In genomic region chr20:43433250-43433854, GRCh38 we compare ENCODE assay signal across 28 cellular contexts.
"Had no signal": no experiment of that assay in that cellular context is flagged by ENCODE, and none has a peak within 500 bp of the region (broad histone marks: within the 10 kb centered on the region; RNA-seq: fewer than 3 reads in every experiment).

No MANE protein-coding gene starts in this region.

- H3K4me3 Mint-ChIP-seq: stimulated activated effector memory CD8-positive, alpha-beta T cell treated with anti-CD3 and anti-CD28 coated beads, Interleukin-12 subunit alpha, Interleukin-12 subunit beta, amount 100 ng/mL, for 72 hours; stimulated activated memory B cell treated with anti-CD40 and anti-IgM and Interleukin-4, amounts not matched to agents 10 μg/mL and 1 μg/mL and 100 μg/mL, for 72 hours; stimulated activated naive B cell treated with anti-CD40 and anti-IgM and Interleukin-4, amounts not matched to agents 10 μg/mL and 1 μg/mL and 100 μg/mL, for 72 hours; stimulated activated naive CD8-positive, alpha-beta T cell treated with anti-CD3 and anti-CD28 coated beads, Interleukin-15, amount 100 ng/mL, for 72 hours; stimulated activated naive CD8-positive, alpha-beta T cell treated with anti-CD3 and anti-CD28 coated beads, Interleukin-15, Interleukin-2, amounts not matched to agents 100 ng/mL and 50 ng/mL, for 24 hours; type B pancreatic cell had no signal

- H3K4me3 ChIP-seq: stomach, suprapubic skin, testis, thoracic aorta, thyroid gland, tibial artery, tibial nerve, transverse colon, upper lobe of left lung, upper lobe of right lung, uterus had no signal

- H3K27ac Mint-ChIP-seq: stimulated activated effector memory CD8-positive, alpha-beta T cell treated with anti-CD3 and anti-CD28 coated beads, Interleukin-12 subunit alpha, Interleukin-12 subunit beta, amount 100 ng/mL, for 72 hours; stimulated activated memory B cell treated with anti-CD40 and anti-IgM and Interleukin-4, amounts not matched to agents 10 μg/mL and 1 μg/mL and 100 μg/mL, for 72 hours; stimulated activated naive B cell treated with anti-CD40 and anti-IgM and Interleukin-4, amounts not matched to agents 10 μg/mL and 1 μg/mL and 100 μg/mL, for 72 hours; stimulated activated naive CD8-positive, alpha-beta T cell treated with anti-CD3 and anti-CD28 coated beads, Interleukin-15, amount 100 ng/mL, for 72 hours; stimulated activated naive CD8-positive, alpha-beta T cell treated with anti-CD3 and anti-CD28 coated beads, Interleukin-15, Interleukin-2, amounts not matched to agents 100 ng/mL and 50 ng/mL, for 24 hours; type B pancreatic cell had no signal

- FAIRE-seq: urothelium cell line had no signal

- H3K4me1 Mint-ChIP-seq: stimulated activated effector memory CD8-positive, alpha-beta T cell treated with anti-CD3 and anti-CD28 coated beads, Interleukin-12 subunit alpha, Interleukin-12 subunit beta, amount 100 ng/mL, for 72 hours; stimulated activated naive CD8-positive, alpha-beta T cell treated with anti-CD3 and anti-CD28 coated beads, Interleukin-15, amount 100 ng/mL, for 72 hours had no signal

- H3K4me1 ChIP-seq: stomach, suprapubic skin, testis, thyroid gland, tibial artery, tibial nerve, transverse colon, upper lobe of left lung, upper lobe of right lung, uterus had no signal

- H3K27ac ChIP-seq: stomach, suprapubic skin, testis, thoracic aorta, thyroid gland, tibial artery, tibial nerve, transverse colon, upper lobe of left lung, upper lobe of right lung, uterus had no signal

- H3K36me3 Mint-ChIP-seq: stimulated activated effector memory CD8-positive, alpha-beta T cell treated with anti-CD3 and anti-CD28 coated beads, Interleukin-12 subunit alpha, Interleukin-12 subunit beta, amount 100 ng/mL, for 72 hours; stimulated activated memory B cell treated with anti-CD40 and anti-IgM and Interleukin-4, amounts not matched to agents 10 μg/mL and 1 μg/mL and 100 μg/mL, for 72 hours; stimulated activated naive B cell treated with anti-CD40 and anti-IgM and Interleukin-4, amounts not matched to agents 10 μg/mL and 1 μg/mL and 100 μg/mL, for 72 hours; type B pancreatic cell had no signal

- ATAC-seq: stimulated activated effector memory CD8-positive, alpha-beta T cell treated with anti-CD3 and anti-CD28 coated beads, Interleukin-12 subunit alpha, Interleukin-12 subunit beta, amount 100 ng/mL, for 72 hours; stimulated activated memory B cell treated with anti-CD40 and anti-IgM and Interleukin-4, amounts not matched to agents 10 μg/mL and 1 μg/mL and 100 μg/mL, for 72 hours; stimulated activated naive B cell treated with anti-CD40 and anti-IgM and Interleukin-4, amounts not matched to agents 10 μg/mL and 1 μg/mL and 100 μg/mL, for 72 hours; stimulated activated naive CD8-positive, alpha-beta T cell treated with anti-CD3 and anti-CD28 coated beads, Interleukin-15, amount 100 ng/mL, for 72 hours; stimulated activated naive CD8-positive, alpha-beta T cell treated with anti-CD3 and anti-CD28 coated beads, Interleukin-15, Interleukin-2, amounts not matched to agents 100 U/mL and 50 U/mL, for 24 hours; upper lobe of right lung had no signal

- H3K27me3 ChIP-seq: testis, thyroid gland, upper lobe of left lung, upper lobe of right lung, uterus had no signal

- H3K9me3 ChIP-seq: suprapubic skin, testis, thoracic aorta, thyroid gland, tibial artery, transverse colon, upper lobe of left lung, upper lobe of right lung, uterus had no signal

- DNase-seq: stimulated activated CD4-positive, alpha-beta T cell treated with anti-CD3 and anti-CD28 coated beads, Interleukin-2, amount 100 ng/mL, for 48 hours; stimulated activated CD4-positive, alpha-beta T cell treated with anti-CD3 and anti-CD28 coated beads, Interleukin-4, amount 100 ng/mL, for 1 hour; stimulated activated CD4-positive, alpha-beta T cell treated with anti-CD3 and anti-CD28 coated beads, Interleukin-4, amount 100 ng/mL, for 24 hours; stimulated activated CD4-positive, alpha-beta T cell treated with anti-CD3 and anti-CD28 coated beads, Interleukin-4, amount 100 ng/mL, for 4 hours; stimulated activated CD8-positive, alpha-beta memory T cell treated with anti-CD3 and anti-CD28 coated beads, Interleukin-4, amount 100 ng/mL, for 48 hours; stimulated activated naive B cell treated with anti-CD40 and anti-IgM and Interleukin-4, amounts not matched to agents 10 μg/mL and 1 μg/mL and 100 μg/mL, for 72 hours; stimulated activated naive CD4-positive, alpha-beta T cell; stimulated activated naive CD4-positive, alpha-beta T cell treated with Interleukin-2 at 50 U/mL for 16 hours; stimulated activated naive CD8-positive, alpha-beta T cell treated with anti-CD3 and anti-CD28 coated beads, Interleukin-15, amount 100 ng/mL, for 72 hours; stimulated activated naive CD8-positive, alpha-beta T cell treated with anti-CD3 and anti-CD28 coated beads, Interleukin-15, Interleukin-2, amounts not matched to agents 100 U/mL and 50 U/mL, for 24 hours; stomach; substantia nigra; testis; thyroid gland; transverse colon; trophoblast cell; upper lobe of left lung; upper lobe of right lung; uterus had no signal

- H3K36me3 ChIP-seq: stomach, suprapubic skin, thoracic aorta, thyroid gland, tibial artery, tibial nerve, transverse colon, upper lobe of left lung, upper lobe of right lung, uterus had no signal
